Comparison of ENCODE assay signal across 26 cellular contexts in genomic region chr22:27635435-27635834, GRCh38.
"Had no signal": no experiment of that assay in that cellular context is flagged by ENCODE, and none has a peak within 500 bp of the region (broad histone marks: within the 10 kb centered on the region; RNA-seq: fewer than 3 reads in every experiment).

No MANE protein-coding gene starts in this region.

- H3K27me3 ChIP-seq: MG63, SJSA1 had no signal

- H3K4me3 ChIP-seq: MG63, SJSA1, SK-N-MC had no signal

- DNase-seq: Karpas-422, KG1, MG63, NCI-H1092, NCI-H1105 treated with DMSO at 0.1 percent for 48 hours, NCI-H1417 treated with DMSO at 0.1 percent for 48 hours, NCI-H146, NCI-H1694 treated with DMSO at 0.1 percent for 48 hours, NCI-H1930, NCI-H2081, NCI-H2107, NCI-H2171, NCI-H226, NCI-H446, NCI-H510A, NCI-H524 treated with DMSO at 0.1 percent for 48 hours, NCI-H69, NCI-H774, Right ventricle myocardium superior, RPMI8226, SIG-M5 had no signal

- H3K27ac ChIP-seq: HL-60, SJSA1, SK-N-MC had no signal

- FAIRE-seq: HTR-8/SVneo, RCC 7860 had no signal

- H3K9me3 ChIP-seq: MG63, SJSA1 had no signal

- H3K4me1 ChIP-seq: SJSA1 had no signal

- H3K36me3 ChIP-seq: MG63, SJSA1 had no signal
